In genomic region chr15:23566070-23567050, GRCh38 we compare ENCODE assay signal across 8 cellular contexts. TPM values are rescaled to one million over a fixed set of nuclear protein-coding genes. Genes with fewer than 3 reads are reported as not detected.
DNase-seq lines count a peak whose midpoint lies in the region; ATAC-seq, FAIRE-seq and TF ChIP-seq lines count a peak whose summit lies in the region.

No MANE protein-coding gene starts in this region.

- H3K9me3 Mint-ChIP-seq in IgD-negative memory B cell: no peaks in the 10 kb centered on the region

- DNase-seq in AG04450 (ENCODE audit: low read depth, low spot score) (no peak), SK-N-SH (peak; percentile 77), coronary artery (ENCODE audit: low spot score) (no peak), spleen (no peak), small intestine (no peak), heart left ventricle (no peak)

- ATAC-seq in HG03108 (IDR thresholded peaks at IDR 0.05; ENCODE audit: unreplicated experiment): no peak
- no peak for ATAC-seq in heart left ventricle

- H2AFZ ChIP-seq in SK-N-SH (ENCODE audit: low read depth): peak overlapping the region; percentile 93; the same call in 1 of the 2 replicates

- H3K9ac ChIP-seq in SK-N-SH: peak overlapping the region; percentile 96

- no peak for TF ChIP-seq EP300 in SK-N-SH (IDR thresholded peaks at IDR 0.05; ENCODE audit: borderline replicate concordance in 1 of 2, low read depth in 1 of 2, low read length in 1 of 2)

- H3K4me1 Mint-ChIP-seq in IgD-negative memory B cell: peaks cover 0 to 1% (median 0%) of the 10 kb centered on the region in 3 donors

- no peaks in the 10 kb centered on the region for H3K9me2 ChIP-seq in SK-N-SH

- peak overlapping the region in 3 of 4 donors; percentile 10 to 66 (median 50) for H3K4me3 Mint-ChIP-seq in IgD-negative memory B cell

- 33% methylated on average over 25 of the region's 31 CpGs for WGBS in SK-N-SH (ENCODE audit: low lambda C conversion rate)
- WGBS in spleen, 5 donors: 80 to 88% (median 82%) methylated on average over 29 to 31 of the region's 31 CpGs
- WGBS in small intestine, 3 donors: 80 to 84% (median 82%) methylated on average over 31 of the region's 31 CpGs
- WGBS in heart left ventricle, 4 donors: 80 to 85% (median 83%) methylated on average over 20 to 31 of the region's 31 CpGs

- H3K4me3 ChIP-seq in AG04450 (ENCODE audit: low read depth, low read length): peak overlapping the region; percentile 69
- peak overlapping the region; percentile 74 to 90 for H3K4me3 ChIP-seq in SK-N-SH (ENCODE audit: low read depth in 2 of 2, low read length in 1 of 2)
- peak overlapping the region; percentile 14 for H3K4me3 ChIP-seq in coronary artery
- peak overlapping the region in 5 of 8 donors; percentile 19 to 50 (median 34) for H3K4me3 ChIP-seq in spleen
- peak overlapping the region in 1 of 2 donors; percentile 47 for H3K4me3 ChIP-seq in small intestine (ENCODE audit: low read depth in 1 of 2, low read length in 2 of 2)
- H3K4me3 ChIP-seq in heart left ventricle: peak overlapping the region in 4 of 12 donors; percentile 16 to 49 (median 26)

- H3K4me1 ChIP-seq in SK-N-SH (ENCODE audit: control insufficient read depth in 1 of 2, insufficient read depth in 2 of 2, low read depth in 1 of 2, low read length in 1 of 2) (peaks cover 0 to 9% of the 10 kb centered on the region in 2 experiments; a peak in 2 of 4 replicates), spleen (no peaks in the 10 kb centered on the region), small intestine (ENCODE audit: control insufficient read depth in 2 of 2, insufficient read depth in 1 of 2, low read depth in 1 of 2, low read length in 1 of 2) (no peaks in the 10 kb centered on the region), heart left ventricle (no peaks in the 10 kb centered on the region)

- no peak overlapping the region for H3K27ac ChIP-seq in AG04450 (ENCODE audit: low read depth, low read length)
- H3K27ac ChIP-seq in SK-N-SH (ENCODE audit: low read depth in 2 of 2, low read length in 1 of 2): peak overlapping the region; percentile 85 to 94
- H3K27ac ChIP-seq in coronary artery: no peak overlapping the region
- peak overlapping the region in 4 of 8 donors; percentile 37 to 70 (median 51) for H3K27ac ChIP-seq in spleen
- peak overlapping the region in 1 of 2 donors; percentile 14 for H3K27ac ChIP-seq in small intestine (ENCODE audit: low read depth in 1 of 2, low read length in 1 of 2)
- peak overlapping the region in 1 of 12 donors; percentile 29 for H3K27ac ChIP-seq in heart left ventricle

- H3K27me3 Mint-ChIP-seq in IgD-negative memory B cell: no peaks in the 10 kb centered on the region

- no peak for FAIRE-seq in small intestine (lab: Jason Lieb, UNC)

- peaks cover 23% of the 10 kb centered on the region for H3K9me3 ChIP-seq in AG04450 (ENCODE audit: control insufficient read depth, insufficient read depth, low read length)
- no peaks in the 10 kb centered on the region for H3K9me3 ChIP-seq in SK-N-SH
- H3K9me3 ChIP-seq in spleen: peaks cover 0 to 18% (median 8%) of the 10 kb centered on the region in 8 donors
- H3K9me3 ChIP-seq in small intestine (ENCODE audit: control insufficient read depth, low read depth): no peaks in the 10 kb centered on the region
- H3K9me3 ChIP-seq in heart left ventricle: peaks cover 0 to 2% (median 0%) of the 10 kb centered on the region in 12 donors

- peaks cover 5% of the 10 kb centered on the region for H3F3A ChIP-seq in SK-N-SH (replicated peaks; ENCODE audit: insufficient read depth)

- H3K4me2 ChIP-seq in SK-N-SH: peak overlapping the region; percentile 78

- peaks cover 58% of the 10 kb centered on the region for H3K79me2 ChIP-seq in SK-N-SH (ENCODE audit: insufficient read depth)

- CTCF ChIA-PET in AG04450 (lab: Charles Lee) (no interaction called here), SK-N-SH (lab: Yijun Ruan, JAX) (no interaction called here)

- no peak overlapping the region for H3K27ac Mint-ChIP-seq in IgD-negative memory B cell

- intact Hi-C loops in spleen (cut with DNase I; ENCODE audit: low total_unique reads) (no loop called here), heart left ventricle (cut with DNase I) (no loop called here)

- H3K27me3 ChIP-seq in AG04450 (ENCODE audit: control insufficient read depth, insufficient read depth, low read length): no peaks in the 10 kb centered on the region
- no peaks in the 10 kb centered on the region for H3K27me3 ChIP-seq in SK-N-SH (ENCODE audit: insufficient read depth)
- peaks cover 0 to 14% (median 5%) of the 10 kb centered on the region in 7 donors for H3K27me3 ChIP-seq in spleen (replicated peaks in 1 of 7)
- no peaks in the 10 kb centered on the region for H3K27me3 ChIP-seq in small intestine (ENCODE audit: control insufficient read depth in 2 of 2, insufficient read depth in 2 of 2, low read length in 2 of 2)
- peaks cover 0 to 13% (median 6%) of the 10 kb centered on the region in 9 donors for H3K27me3 ChIP-seq in heart left ventricle

- peaks cover 36% of the 10 kb centered on the region for H4K20me1 ChIP-seq in SK-N-SH (ENCODE audit: insufficient read depth)

- TF ChIP-seq POLR2A in spleen (IDR thresholded peaks at IDR 0.05) (no peak), heart left ventricle (IDR thresholded peaks at IDR 0.05) (no peak)

- H3K36me3 Mint-ChIP-seq in IgD-negative memory B cell: no peaks in the 10 kb centered on the region

- POLR2A ChIA-PET in AG04450 (lab: Yijun Ruan, JAX) (no interaction called here), SK-N-SH (lab: Yijun Ruan, JAX) (no interaction called here)

- TF ChIP-seq RAD21 in SK-N-SH (IDR thresholded peaks at IDR 0.05; ENCODE audit: low read length): no peak

- TF ChIP-seq CTCF in AG04450 (IDR thresholded peaks at IDR 0.05; ENCODE audit: low read depth, low read length) (no peak), SK-N-SH (IDR thresholded peaks at IDR 0.05) (no peak), coronary artery (IDR thresholded peaks at IDR 0.05) (no peak), spleen (IDR thresholded peaks at IDR 0.05 in 8 of 11, conservative IDR thresholded peaks at IDR 0.05 in 3 of 11) (no peak), heart left ventricle (IDR thresholded peaks at IDR 0.05) (no peak)

- peaks cover 3 to 11% of the 10 kb centered on the region in 2 experiments for H3K36me3 ChIP-seq in SK-N-SH (replicated peaks in 1 of 2; ENCODE audit: control insufficient read depth in 1 of 2, insufficient read depth in 2 of 2, low read length in 1 of 2)
- H3K36me3 ChIP-seq in spleen: no peaks in the 10 kb centered on the region
- H3K36me3 ChIP-seq in small intestine (ENCODE audit: control insufficient read depth in 2 of 2, insufficient read depth in 2 of 2, low read length in 2 of 2): no peaks in the 10 kb centered on the region
- H3K36me3 ChIP-seq in heart left ventricle: no peaks in the 10 kb centered on the region

TF ChIP-seq in SK-N-SH, 30 proteins besides CTCF, POLR2A, EP300 and RAD21:
- peak; percentile 74; the same call in 1 of the 2 replicates for TF ChIP-seq MXI1 (IDR thresholded peaks at IDR 0.05; ENCODE audit: low read depth, low read length)
- 0 out of 2 replicates have a peak, but pooled peaks have one; percentile 14 for TF ChIP-seq ELF1 (IDR thresholded peaks at IDR 0.05)
- TF ChIP-seq GABPA (IDR thresholded peaks at IDR 0.05; ENCODE audit: low read depth): peak; percentile 61
- TF ChIP-seq RCOR1 (IDR thresholded peaks at IDR 0.05; ENCODE audit: low read length): no peak
- TF ChIP-seq NRF1 (IDR thresholded peaks at IDR 0.05; ENCODE audit: low read depth, low read length): peak; percentile 41; the same call in 1 of the 2 replicates

RNA-seq across cellular contexts. Expression of gene MKRN3, which starts 0.9 kb away (rescaled TPM):
- polyA plus RNA-seq in AG04450 (2011; rRNA removed) (1.2 TPM in 2 replicates), IgD-negative memory B cell (0.49 TPM), SK-N-SH (2012; rRNA removed) (4.7 and 8.5 TPM in 2 replicates), spleen (under 1 TPM; 0.26 to 0.64 (median 0.39) TPM), small intestine (under 1 TPM in 1 of 3 donors, not detected in 2; 0.39 TPM), heart left ventricle (under 1 TPM; 0.11 to 0.19 TPM)
- polyA minus RNA-seq in AG04450 (2011; rRNA and poly(A)+ RNA removed): 2.9 and 3.7 TPM in 2 replicates
- polyA plus RNA-seq in SK-N-SH (2012; cell fraction: cytosol; rRNA removed): 3.2 and 4.4 TPM in 2 replicates
- polyA plus RNA-seq in SK-N-SH (2012; cell fraction: nucleus; rRNA removed): 15.1 and 19.0 TPM in 2 replicates
- total RNA-seq in spleen (1 to 10 TPM in 3 of 7 donors, under 1 TPM in 3, not detected in 1; 0.32 to 3.5 (median 0.96) TPM), heart left ventricle (under 1 TPM in 3 of 9 donors, not detected in 6; 0.13 to 0.45 (median 0.33) TPM)

Comparison
In these comparisons a context has a peak if more than half of its experiments do, and no peak if none do; other contexts are left out.
1. H3K27ac ChIP-seq: peak in SK-N-SH (2 of 2); none in AG04450 (single experiment) and coronary artery (0 of 2).